In the genomic region with DNA sequence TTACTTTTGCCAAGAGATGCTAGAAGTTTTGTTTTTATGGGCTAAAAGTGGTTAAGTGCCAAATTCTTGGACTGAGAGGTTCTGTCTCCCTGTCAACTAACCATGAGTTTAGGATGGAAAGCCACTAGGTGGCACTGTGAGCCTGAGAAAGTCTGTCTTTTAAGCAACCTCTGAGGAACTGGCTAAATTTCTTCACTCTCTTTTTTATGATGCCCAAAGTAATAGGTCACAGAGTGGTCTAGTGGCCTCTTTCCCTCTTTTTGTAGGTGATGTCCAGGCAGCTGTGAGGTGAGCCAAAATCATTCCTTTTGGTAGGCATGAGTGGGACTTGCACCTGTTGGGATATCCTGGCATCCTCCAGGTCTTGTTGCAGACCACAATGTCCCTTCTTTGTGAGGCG, we compare ENCODE assay signal across 8 cellular contexts. TPM values are rescaled to one million over a fixed set of nuclear protein-coding genes. Genes with fewer than 3 reads are reported as not detected.
DNase-seq lines count a peak whose midpoint lies in the region; ATAC-seq and TF ChIP-seq lines count a peak whose summit lies in the region.

No MANE protein-coding gene starts in this region.

- H3K4me3 ChIP-seq in dorsolateral prefrontal cortex: no peak overlapping the region

- intact Hi-C loops in dorsolateral prefrontal cortex (cut with DNase I): loop anchor here (1.0 to 10.0 kb wide), 6 partner anchors 120 to 501 kb away; a partner anchor contains a TSS

- no peaks in the 10 kb centered on the region for H3K27me3 ChIP-seq in dorsolateral prefrontal cortex

- peak; percentile 71 to 97 (median 88) for TF ChIP-seq CTCF in dorsolateral prefrontal cortex (IDR thresholded peaks at IDR 0.05 in 54 of 56, conservative IDR thresholded peaks at IDR 0.05 in 2 of 56; ENCODE audit: low read depth in 1 of 56, partially characterized antibody in 56 of 56)

- DNase-seq in ELR (ENCODE audit: low read depth) (peak; percentile 85), NCI-H524 treated with DMSO at 0.1 percent for 48 hours (lab: John Stamatoyannopoulos, UW) (peak; percentile 27), dorsolateral prefrontal cortex (peak in 8 of 10 donors; percentile 61 to 92 (median 74)), medulla oblongata (ENCODE audit: extremely low spot score) (peak; percentile 97)
- peak; percentile 68 to 73 for DNase-seq in activated CD4-positive, alpha-beta T cell treated with anti-CD3 and anti-CD28 coated beads, Interleukin-2, amount 50 U/mL, for 4 hours
- peak; percentile 4 to 39 for DNase-seq in stimulated activated CD8-positive, alpha-beta memory T cell treated with anti-CD3 and anti-CD28 coated beads, Interleukin-15, amount 100 ng/mL, for 4 hours (ENCODE audit: low read depth in 2 of 2)

- peak overlapping the region in 12 of 59 donors; percentile 4 to 49 (median 32) for H3K27ac ChIP-seq in dorsolateral prefrontal cortex

- ATAC-seq in HG03175 (IDR thresholded peaks at IDR 0.05; ENCODE audit: unreplicated experiment) (peak; percentile 79), HG03039 (IDR thresholded peaks at IDR 0.05; ENCODE audit: unreplicated experiment) (no peak)

RNA-seq across cellular contexts. Expression of a gene that starts 56.8 kb away (rescaled TPM):
- total RNA-seq in dorsolateral prefrontal cortex: 100 to 1,000 TPM in 101 of 120 experiments, 10 to 100 TPM in 19; 72.4 to 152 (median 112) TPM

Comparison
In these comparisons a context has a peak if more than half of its experiments do, and no peak if none do; other contexts are left out.
1. DNase-seq: peak in every context shown above with its lines; median percentile 97 in medulla oblongata; 85 in ELR; 74 in dorsolateral prefrontal cortex; 70 in activated CD4-positive, alpha-beta T cell treated with anti-CD3 and anti-CD28 coated beads, Interleukin-2, amount 50 U/mL, for 4 hours; 27 in NCI-H524 treated with DMSO at 0.1 percent for 48 hours; 22 in stimulated activated CD8-positive, alpha-beta memory T cell treated with anti-CD3 and anti-CD28 coated beads, Interleukin-15, amount 100 ng/mL, for 4 hours.